In genomic region chr20:33291416-33291815, GRCh38 we compare ENCODE assay signal across 10 cellular contexts. TPM values are rescaled to one million over a fixed set of nuclear protein-coding genes. Genes with fewer than 3 reads are reported as not detected.
"Had no signal": no experiment of that assay in that cellular context is flagged by ENCODE, and none has a peak within 500 bp of the region (broad histone marks: within the 10 kb centered on the region; RNA-seq: fewer than 3 reads in every experiment).

No MANE protein-coding gene starts in this region.

- H3K27me3 ChIP-seq: MG63 had no signal

- H3K4me3 ChIP-seq: MG63, SJSA1, SK-N-MC had no signal

- H3K4me1 ChIP-seq: SJSA1 had no signal

- H3K4me3 Mint-ChIP-seq: IgD-negative memory B cell had no signal

- H3K9me3 ChIP-seq: MG63, SJSA1 had no signal

- DNase-seq: NCI-H1417 treated with DMSO at 0.1 percent for 48 hours, NCI-H2107, NCI-H226, NCI-H510A, NCI-H524 treated with DMSO at 0.1 percent for 48 hours, SIG-M5 had no signal

- H3K27ac ChIP-seq: SJSA1, SK-N-MC had no signal

- H3K36me3 ChIP-seq: MG63, SJSA1 had no signal

- H3K4me1 Mint-ChIP-seq: IgD-negative memory B cell had no signal

RNA-seq across cellular contexts. Expression of gene BPIFB1, which starts 8.4 kb away (rescaled TPM):
- polyA plus RNA-seq: IgD-negative memory B cell had no signal

RNA-seq across cellular contexts. Expression of gene BPIFA1, which starts 55.6 kb away (rescaled TPM):
- polyA plus RNA-seq: IgD-negative memory B cell had no signal
